9 cellular contexts compared by ENCODE assay signal in genomic region chr6:137497722-137498463, GRCh38. TPM values are rescaled to one million over a fixed set of nuclear protein-coding genes. Genes with fewer than 3 reads are reported as not detected.
DNase-seq lines count a peak whose midpoint lies in the region; ATAC-seq and TF ChIP-seq lines count a peak whose summit lies in the region.
"Had no signal": no experiment of that assay in that cellular context is flagged by ENCODE, and none has a peak within 500 bp of the region (broad histone marks: within the 10 kb centered on the region; RNA-seq: fewer than 3 reads in every experiment).

No MANE protein-coding gene starts in this region.

- H3K4me1 ChIP-seq in iPS DF 6.9 (ENCODE audit: control insufficient read depth, insufficient read depth, low read length) (peaks cover 8% of the 10 kb centered on the region), skeletal muscle satellite cell (ENCODE audit: control insufficient read depth, insufficient read depth, low read length) (peaks cover 6% of the 10 kb centered on the region), tibial artery (peaks cover 0 to 51% (median 37%) of the 10 kb centered on the region in 4 donors)

- no peak for TF ChIP-seq CTCF in tibial artery (IDR thresholded peaks at IDR 0.05)

- H3K27ac ChIP-seq in iPS DF 6.9 (ENCODE audit: low read length) (no peak overlapping the region), tibial artery (no peak overlapping the region)

- no peak overlapping the region for H3K27ac Mint-ChIP-seq in activated CD8-positive, alpha-beta T cell treated with anti-CD3 and anti-CD28 coated beads, Interleukin-2, amount 10 ng/mL, durations not matched to agents 7 days and 5 days

- peaks cover 3% of the 10 kb centered on the region for H3K36me3 Mint-ChIP-seq in activated CD8-positive, alpha-beta T cell treated with anti-CD3 and anti-CD28 coated beads, Interleukin-2, amount 10 ng/mL, durations not matched to agents 7 days and 5 days (ENCODE audit: low read depth)

- intact Hi-C loops in tibial artery (cut with DNase I; ENCODE audit: low total_unique reads), result no loop called here

- H3K4me3 ChIP-seq in iPS DF 6.9 (ENCODE audit: low read length) (peak overlapping the region; percentile 41; the same call in 1 of the 2 replicates), skeletal muscle satellite cell (ENCODE audit: low read length) (no peak overlapping the region), tibial artery (peak overlapping the region in 1 of 2 donors; percentile 31)

- POLR2A ChIA-PET in activated CD8-positive, alpha-beta T cell treated with anti-CD3 and anti-CD28 coated beads, Interleukin-2, amount 10 ng/mL, durations not matched to agents 7 days and 5 days (lab: Charles Lee), result no interaction called here

- ATAC-seq in activated CD8-positive, alpha-beta T cell treated with anti-CD3 and anti-CD28 coated beads, Interleukin-2, amount 10 ng/mL, durations not matched to agents 7 days and 5 days, result peak; percentile 56
- no peak for ATAC-seq in HG02973 (IDR thresholded peaks at IDR 0.05; ENCODE audit: unreplicated experiment)

- WGBS in iPS DF 6.9 (ENCODE audit: insufficient coverage, insufficient read length), result no CpG with 5 or more reads among the region's 60 CpGs

- H3K9me3 ChIP-seq in iPS DF 6.9 (ENCODE audit: control insufficient read depth, insufficient read depth, low read length) (no peaks in the 10 kb centered on the region), skeletal muscle satellite cell (replicated peaks; ENCODE audit: low read length) (no peaks in the 10 kb centered on the region), tibial artery (no peaks in the 10 kb centered on the region)

- H3K4me1 Mint-ChIP-seq in activated CD8-positive, alpha-beta T cell treated with anti-CD3 and anti-CD28 coated beads, Interleukin-2, amount 10 ng/mL, durations not matched to agents 7 days and 5 days (ENCODE audit: low read depth), result peaks cover 42% of the 10 kb centered on the region

- no peaks in the 10 kb centered on the region for H3K9me3 Mint-ChIP-seq in activated CD8-positive, alpha-beta T cell treated with anti-CD3 and anti-CD28 coated beads, Interleukin-2, amount 10 ng/mL, durations not matched to agents 7 days and 5 days (ENCODE audit: insufficient read depth)

- H3K36me3 ChIP-seq in iPS DF 6.9 (ENCODE audit: control insufficient read depth, insufficient read depth, low read length), result no peaks in the 10 kb centered on the region; the same call in 1 of the 2 replicates
- no peaks in the 10 kb centered on the region for H3K36me3 ChIP-seq in skeletal muscle satellite cell (ENCODE audit: insufficient read depth, low read length)
- no peaks in the 10 kb centered on the region for H3K36me3 ChIP-seq in tibial artery

- peaks cover 74% of the 10 kb centered on the region for H3K27me3 Mint-ChIP-seq in activated CD8-positive, alpha-beta T cell treated with anti-CD3 and anti-CD28 coated beads, Interleukin-2, amount 10 ng/mL, durations not matched to agents 7 days and 5 days (ENCODE audit: low read depth)

- H3K4me3 Mint-ChIP-seq in activated CD8-positive, alpha-beta T cell treated with anti-CD3 and anti-CD28 coated beads, Interleukin-2, amount 10 ng/mL, durations not matched to agents 7 days and 5 days, result peak overlapping the region; percentile 65

- H3K4me2 ChIP-seq in skeletal muscle satellite cell (ENCODE audit: low read length), result peak overlapping the region; percentile 32

- CTCF ChIA-PET in activated CD8-positive, alpha-beta T cell treated with anti-CD3 and anti-CD28 coated beads, Interleukin-2, amount 10 ng/mL, durations not matched to agents 7 days and 5 days (lab: Charles Lee), result interaction anchor here (1.3 kb wide), 1 partner anchor 92 kb away, joined by 4 read pairs; no protein-coding TSS in a partner anchor

- peaks cover 52% of the 10 kb centered on the region for H3K27me3 ChIP-seq in iPS DF 6.9 (ENCODE audit: control insufficient read depth, insufficient read depth, low read length)
- peaks cover 92% of the 10 kb centered on the region for H3K27me3 ChIP-seq in skeletal muscle satellite cell (ENCODE audit: control insufficient read depth, insufficient read depth, low read length)
- H3K27me3 ChIP-seq in tibial artery, result peaks cover 0 to 77% of the 10 kb centered on the region in 2 donors

- DNase-seq in NCI-H510A treated with DMSO at 0.1 percent for 48 hours (lab: John Stamatoyannopoulos, UW) (peak; percentile 9), NCI-H510A (lab: John Stamatoyannopoulos, UW) (no peak), iPS DF 6.9 (ENCODE audit: low read depth, low spot score) (no peak), tibial artery (no peak), mucosa of gallbladder (ENCODE audit: low spot score) (no peak)
- DNase-seq in activated CD8-positive, alpha-beta T cell treated with anti-CD3 and anti-CD28 coated beads, Interleukin-2, amount 10 ng/mL, durations not matched to agents 7 days and 5 days, result no peak
- DNase-seq: SHP77 had no signal

- no peak overlapping the region for H3K9ac ChIP-seq in skeletal muscle satellite cell (ENCODE audit: low read depth, low read length)

RNA-seq across cellular contexts. Expression of gene OLIG3, which starts 3.7 kb away (rescaled TPM):
- under 1 TPM; 0.34 to 0.44 TPM for total RNA-seq in activated CD8-positive, alpha-beta T cell treated with anti-CD3 and anti-CD28 coated beads, Interleukin-2, amount 10 ng/mL, durations not matched to agents 7 days and 5 days
- total RNA-seq in skeletal muscle satellite cell (2012; rRNA removed), result not detected in 2 replicates
- total RNA-seq in mucosa of gallbladder, result not detected
